1 cellular context compared by ENCODE assay signal in genomic region chr2:215565897-215566296, GRCh38.
TF ChIP-seq lines count a peak whose summit lies in the region.

No MANE protein-coding gene starts in this region.

TF ChIP-seq in GM23338, 12 proteins besides CTCF, POLR2A, EP300 and RAD21 (continued from another document):
- TF ChIP-seq ZNF462 (CRISPR knock-in tag; IDR thresholded peaks at IDR 0.05) (no peak), REST (IDR thresholded peaks at IDR 0.05; ENCODE audit: unreplicated experiment) (no peak), ZNF114 (CRISPR knock-in tag; IDR thresholded peaks at IDR 0.05) (no peak), ETS1 (IDR thresholded peaks at IDR 0.05) (no peak), CREB1 (CRISPR knock-in tag; IDR thresholded peaks at IDR 0.05; ENCODE audit: low read depth) (no peak), EZH2phosphoT487 (IDR thresholded peaks at IDR 0.05; ENCODE audit: unreplicated experiment) (no peak), POLR2AphosphoS5 (IDR thresholded peaks at IDR 0.05; ENCODE audit: low read depth) (no peak), EZH2 (IDR thresholded peaks at IDR 0.05; ENCODE audit: low read depth, unreplicated experiment) (no peak), ZNF331 (CRISPR knock-in tag; IDR thresholded peaks at IDR 0.05; ENCODE audit: low read depth) (no peak), STAT1 (IDR thresholded peaks at IDR 0.05; ENCODE audit: unreplicated experiment) (no peak), JUNB (IDR thresholded peaks at IDR 0.05; ENCODE audit: unreplicated experiment) (no peak)
